In the genomic region with DNA sequence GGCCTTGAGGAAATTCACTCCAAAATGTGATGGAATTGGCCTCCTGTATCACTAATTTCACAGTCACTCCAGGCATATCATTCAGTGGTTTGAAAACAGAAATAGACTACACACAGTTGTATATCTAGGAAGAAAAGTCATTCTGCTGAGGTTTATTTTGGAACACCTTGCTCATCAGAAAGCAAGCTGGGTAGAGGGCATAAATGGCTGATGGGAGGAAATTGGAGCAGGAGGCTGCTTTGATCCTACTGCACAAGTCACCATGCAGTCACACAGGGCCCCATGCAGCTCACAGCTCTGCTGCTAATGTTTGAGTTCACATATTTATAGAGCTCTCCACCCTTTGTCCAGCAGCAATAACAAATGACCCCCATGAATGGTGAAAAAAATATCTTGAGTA, we compare ENCODE assay signal across 1 cellular context.
TF ChIP-seq lines count a peak whose summit lies in the region.

No MANE protein-coding gene starts in this region.

TF ChIP-seq in HCT116, 20 proteins besides CTCF, POLR2A, EP300 and RAD21:
- TF ChIP-seq CEBPB (IDR thresholded peaks at IDR 0.05; ENCODE audit: low read depth) = no peak
- no peak for TF ChIP-seq SRF (IDR thresholded peaks at IDR 0.05; ENCODE audit: low read depth)
- TF ChIP-seq TCF7L2 (IDR thresholded peaks at IDR 0.05; ENCODE audit: borderline replicate concordance, extremely low read depth, insufficient read depth, insufficient read length) = peak; percentile 41
TF ChIP-seq in HCT116: peak in this region for 1.
